8 cellular contexts compared by ENCODE assay signal in genomic region chr9:37465249-37466036, GRCh38. TPM values are rescaled to one million over a fixed set of nuclear protein-coding genes. Genes with fewer than 3 reads are reported as not detected.
DNase-seq lines count a peak whose midpoint lies in the region; ATAC-seq and TF ChIP-seq lines count a peak whose summit lies in the region.

TSS of gene ZBTB5 (minus strand) at chr9:37465450. CDS start at chr9:37442551, 22,899 bp downstream.

- in situ Hi-C loops in GM13977 (cut with MboI; ENCODE audit: low pct_unique_long_range_greater_than_20kb, low sequenced_read_pairs, unreplicated experiment), result no loop called here

- H3K27ac ChIP-seq in angular gyrus (ENCODE audit: low read depth, low read length) (peak within 1 kb of the TSS; percentile 84), right atrium auricular region (peak within 1 kb of the TSS; percentile 98 to 99), psoas muscle (peak within 1 kb of the TSS; percentile 99), uterus (peak within 1 kb of the TSS; percentile 92 to 93)

- peak; percentile 96 for DNase-seq in GM13977 (ENCODE audit: low spot score)
- DNase-seq in NCI-H1694 treated with DMSO at 0.1 percent for 48 hours (lab: John Stamatoyannopoulos, UW), result peak; percentile 100
- DNase-seq in T-helper 17 cell, result peak; percentile 96 to 98 (median 97)
- peak; percentile 100 for DNase-seq in right atrium auricular region (ENCODE audit: low spot score)
- DNase-seq in psoas muscle, result peak; percentile 99
- DNase-seq in uterus, result peak; percentile 99

- intact Hi-C loops in psoas muscle (cut with DNase I) (loop anchor here (5.0 to 10.0 kb wide), 2 partner anchors 43 to 319 kb away; partner anchors contain the start of genes EXOSC3 (in 1 of the 2) and GRHPR (in 1 of the 2)), uterus (cut with DNase I; ENCODE audit: low total_unique reads) (no loop called here)

- H3K9me3 ChIP-seq in T-helper 17 cell (ENCODE audit: control insufficient read depth, low read length, poor library complexity, severe bottlenecking), result no peaks in the 10 kb centered on the region
- H3K9me3 ChIP-seq in right atrium auricular region, result no peaks in the 10 kb centered on the region
- H3K9me3 ChIP-seq in psoas muscle, result no peaks in the 10 kb centered on the region
- no peaks in the 10 kb centered on the region for H3K9me3 ChIP-seq in uterus

- TF ChIP-seq POLR2A in uterus (IDR thresholded peaks at IDR 0.05), result peak; percentile 52 to 80

- peak within 1 kb of the TSS; percentile 95 for H3K4me3 Mint-ChIP-seq in T-helper 17 cell

- no peaks in the 10 kb centered on the region for H3K27me3 Mint-ChIP-seq in T-helper 17 cell

- no peaks in the 10 kb centered on the region for H3K36me3 Mint-ChIP-seq in T-helper 17 cell (ENCODE audit: low read depth)

- WGBS in psoas muscle, 3 donors, result 0 to 1% (median 0%) methylated on average over 49 to 52 of the region's 52 CpGs

- H3K4me3 ChIP-seq in right atrium auricular region (peak within 1 kb of the TSS; percentile 67 to 82), psoas muscle (peak within 1 kb of the TSS; percentile 96), uterus (peak within 1 kb of the TSS; percentile 67 to 92)

- ATAC-seq in HG02885 (IDR thresholded peaks at IDR 0.05; ENCODE audit: poor library complexity, unreplicated experiment), result peak; percentile 82
- ATAC-seq in T-helper 17 cell, result peak; percentile 83
- peak; percentile 89 to 92 (median 90) for ATAC-seq in psoas muscle

- TF ChIP-seq CTCF in GM13977 (IDR thresholded peaks at IDR 0.05; ENCODE audit: extremely low read depth, insufficient read depth, missing control alignments), result no peak
- no peak for TF ChIP-seq CTCF in right atrium auricular region (IDR thresholded peaks at IDR 0.05)
- no peak for TF ChIP-seq CTCF in psoas muscle (IDR thresholded peaks at IDR 0.05)
- peak in 1 of 4 experiments; percentile 6 for TF ChIP-seq CTCF in uterus (IDR thresholded peaks at IDR 0.05)

- H3K27me3 ChIP-seq in right atrium auricular region, result no peaks in the 10 kb centered on the region
- no peaks in the 10 kb centered on the region for H3K27me3 ChIP-seq in psoas muscle (ENCODE audit: insufficient read depth in 3 of 3, low read length in 2 of 3)
- no peaks in the 10 kb centered on the region for H3K27me3 ChIP-seq in uterus

- peaks cover 19% of the 10 kb centered on the region for H3K4me1 Mint-ChIP-seq in T-helper 17 cell

- H3K36me3 ChIP-seq in right atrium auricular region (no peaks in the 10 kb centered on the region), psoas muscle (ENCODE audit: insufficient read depth in 1 of 2, low read depth in 1 of 2) (no peaks in the 10 kb centered on the region), uterus (no peaks in the 10 kb centered on the region)

- peak within 1 kb of the TSS; percentile 97 for H3K27ac Mint-ChIP-seq in T-helper 17 cell

- H3K4me1 ChIP-seq in right atrium auricular region (peaks cover 0 to 35% of the 10 kb centered on the region in 2 donors), psoas muscle (peaks cover 19% of the 10 kb centered on the region), uterus (peaks cover 0 to 5% of the 10 kb centered on the region in 2 donors)

RNA-seq across cellular contexts. Expression of gene ZBTB5, which starts in this region (rescaled TPM):
- total RNA-seq in T-helper 17 cell (10 to 100 TPM; 13.9 to 16.5 TPM), right atrium auricular region (1 to 10 TPM; 4.9 to 9.9 TPM), psoas muscle (1 to 10 TPM; 5.2 to 6.0 (median 5.3) TPM), uterus (10 to 100 TPM in 3 of 4 donors, 1 to 10 TPM in 1; 6.5 to 22.0 (median 13.3) TPM)
- 1 to 10 TPM; 2.5 to 5.3 (median 3.0) TPM for polyA plus RNA-seq in psoas muscle

Comparison
In these comparisons a context has a peak if more than half of its experiments do, and no peak if none do; other contexts are left out.
1. Peak in every context shown above with its lines: DNase-seq, ATAC-seq, H3K4me3 ChIP-seq and H3K27ac ChIP-seq.